ENCODE assay signal across 9 cellular contexts in the genomic region with DNA sequence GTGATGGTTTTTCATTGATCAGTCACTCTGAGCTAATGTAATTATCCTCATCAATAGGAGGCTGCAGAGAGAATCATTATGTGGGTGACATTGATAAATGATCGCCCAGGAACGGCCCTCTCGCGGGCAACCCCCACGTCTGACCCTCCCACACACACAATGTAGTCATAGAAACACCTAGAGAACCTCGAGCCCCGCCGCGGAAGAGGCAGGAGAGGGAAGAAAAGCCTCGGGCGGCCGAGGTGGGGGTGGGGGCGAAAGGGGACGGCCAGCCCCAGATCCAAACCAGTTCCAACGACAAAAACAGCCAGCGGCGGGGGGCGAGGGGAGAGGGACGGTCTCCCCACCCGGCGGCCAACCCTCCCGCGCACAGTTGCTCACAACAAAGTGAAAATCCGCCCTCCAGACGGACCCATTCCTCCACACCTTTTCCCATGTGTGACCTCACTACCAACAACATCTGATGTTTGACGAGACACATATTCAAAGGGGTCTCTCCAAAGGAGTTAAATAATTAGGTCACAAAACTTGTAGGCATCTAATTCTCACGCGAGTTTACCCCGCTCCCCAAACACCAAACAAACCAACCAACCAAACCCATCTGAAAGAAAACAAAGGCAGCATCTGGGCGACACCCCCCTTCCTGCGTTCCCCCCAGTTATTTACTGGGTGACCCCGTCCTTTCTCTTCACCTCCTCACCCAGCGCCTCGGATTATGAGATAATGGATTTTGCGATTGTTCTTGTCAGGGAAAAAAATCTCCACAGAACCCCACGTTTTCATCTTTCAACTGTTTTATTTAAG.
DNase-seq lines count a peak whose midpoint lies in the region; ATAC-seq, FAIRE-seq and TF ChIP-seq lines count a peak whose summit lies in the region.
"Had no signal": no experiment of that assay in that cellular context is flagged by ENCODE, and none has a peak within 500 bp of the region (broad histone marks: within the 10 kb centered on the region; RNA-seq: fewer than 3 reads in every experiment).

No MANE protein-coding gene starts in this region.

- BruUV-seq in HepG2 (replicated peaks; lab: Mats Ljungman, UMichigan) = no TSS peak

- no peak overlapping the region for H2AFZ ChIP-seq in HepG2 (ENCODE audit: low read length)

- H3K4me3 ChIP-seq in HUES6 (ENCODE audit: low read depth, low read length) (peak overlapping the region; percentile 58), bronchial epithelial cell (ENCODE audit: low read depth, low read length) (peak overlapping the region; percentile 20), HepG2 (replicated peaks in 1 of 3; ENCODE audit: insufficient read depth in 1 of 3, low read depth in 2 of 3, low read length in 3 of 3) (peak overlapping the region; percentile 1 to 52 (median 37); a peak in 4 of 6 replicates), testis (peak overlapping the region; percentile 0 to 9)

- H3K79me2 ChIP-seq in HepG2 (ENCODE audit: insufficient read depth, low read length) = no peaks in the 10 kb centered on the region

- no peak for FAIRE-seq in bronchial epithelial cell (lab: Jason Lieb, UNC)
- FAIRE-seq in HepG2 (lab: Jason Lieb, UNC) = no peak

- intact Hi-C loops in HepG2 (cut with micrococcal nuclease; ENCODE audit: unreplicated experiment) = no loop called here
- intact Hi-C loops in testis (cut with DNase I; ENCODE audit: low total_unique reads) = no loop called here

- peak; percentile 44; the same call in 2 of the 3 replicates for ATAC-seq in HepG2

- H3K4me1 ChIP-seq in HUES6 (ENCODE audit: control insufficient read depth, insufficient read depth, low read length) (peaks cover 55% of the 10 kb centered on the region), HepG2 (ENCODE audit: insufficient read depth, low read length) (peaks cover 23% of the 10 kb centered on the region), testis (no peaks in the 10 kb centered on the region)

- H3K4me2 ChIP-seq in HepG2 (ENCODE audit: low read depth, low read length) = peak overlapping the region; percentile 63

- H3K9ac ChIP-seq in HUES6 (ENCODE audit: low read length) = peak overlapping the region; percentile 43
- H3K9ac ChIP-seq in HepG2 (ENCODE audit: insufficient read depth, low read depth, low read length) = no peak overlapping the region

- no peak for TF ChIP-seq EP300 in HepG2 (IDR thresholded peaks at IDR 0.05; ENCODE audit: low read depth in 2 of 2, low read length in 2 of 2)
- TF ChIP-seq EP300 in HepG2 (CRISPR knock-in tag; IDR thresholded peaks at IDR 0.05; ENCODE audit: borderline replicate concordance) = no peak

- H4K20me1 ChIP-seq in HepG2 (ENCODE audit: insufficient read depth, low read length) = no peaks in the 10 kb centered on the region

- TF ChIP-seq POLR2A in HepG2 (IDR thresholded peaks at IDR 0.05; ENCODE audit: insufficient read depth in 1 of 2, low read depth in 2 of 2, low read length in 2 of 2) = no peak
- no peak for TF ChIP-seq POLR2A in testis (IDR thresholded peaks at IDR 0.05)

- H3K27me3 ChIP-seq in HUES6 (ENCODE audit: control insufficient read depth, insufficient read depth, low read length) (peaks cover 95% of the 10 kb centered on the region), bronchial epithelial cell (ENCODE audit: control insufficient read depth, insufficient read depth, low read length) (peaks cover 20% of the 10 kb centered on the region), HepG2 (ENCODE audit: control insufficient read depth in 1 of 2, insufficient read depth in 2 of 2, low read length in 2 of 2) (peaks cover 0 to 44% of the 10 kb centered on the region in 2 experiments; a peak in 4 of 5 replicates), testis (no peaks in the 10 kb centered on the region)

- H3K36me3 ChIP-seq in HUES6 (ENCODE audit: control insufficient read depth, insufficient read depth, low read length) (no peaks in the 10 kb centered on the region), bronchial epithelial cell (ENCODE audit: control insufficient read depth, insufficient read depth, low read length) (no peaks in the 10 kb centered on the region), HepG2 (replicated peaks in 1 of 2; ENCODE audit: control insufficient read depth in 1 of 2, insufficient read depth in 2 of 2, low read length in 2 of 2) (peaks cover 0 to 6% of the 10 kb centered on the region in 2 experiments; a peak in 1 of 5 replicates), testis (ENCODE audit: low read depth, missing control alignments) (no peaks in the 10 kb centered on the region)

- TF ChIP-seq RAD21 in HepG2 (CRISPR knock-in tag; IDR thresholded peaks at IDR 0.05) = no peak

- DNase-seq in bronchial epithelial cell (ENCODE audit: low read depth) (no peak), HepG2 (ENCODE audit: low spot score) (no peak), testis (peak; percentile 35), SHP77 treated with DMSO at 0.1 percent for 48 hours (lab: John Stamatoyannopoulos, UW) (no peak)
- DNase-seq in activated CD4-positive, alpha-beta T cell treated with anti-CD3 and anti-CD28 coated beads, Interleukin-2, amount 50 U/mL, for 1 hour = no peak
- DNase-seq in activated CD4-positive, CD25-positive, alpha-beta regulatory T cell (lab: John Stamatoyannopoulos, UW) = no peak
- DNase-seq: activated gamma-delta T cell, NCI-H1048 had no signal

- H3K9me3 ChIP-seq in HUES6 (ENCODE audit: control insufficient read depth, insufficient read depth, low read depth, low read length) (no peaks in the 10 kb centered on the region), HepG2 (ENCODE audit: low read length) (no peaks in the 10 kb centered on the region), testis (no peaks in the 10 kb centered on the region)

- WGBS in HepG2 (ENCODE audit: low lambda C conversion rate) = 12% methylated on average over 25 of the region's 36 CpGs
- WGBS in testis, 2 donors = 13 to 32% methylated on average over 36 of the region's 36 CpGs

- in situ Hi-C loops in HepG2 (cut with HindIII; ENCODE audit: extremely low pct_ligation_motif_present, low pct_unique_long_range_greater_than_20kb) = loop anchor here (25.0 kb wide), 1 partner anchor 1000 kb away; no protein-coding TSS in a partner anchor

- H3K27ac ChIP-seq in HUES6 (ENCODE audit: low read depth, low read length) = no peak overlapping the region
- H3K27ac ChIP-seq in HepG2 (ENCODE audit: extremely low read length, insufficient read depth, low read length) = no peak overlapping the region
- no peak overlapping the region for H3K27ac ChIP-seq in testis

- POLR2A ChIA-PET in HepG2 (lab: Yijun Ruan, JAX) = no interaction called here

- no peak for TF ChIP-seq CTCF in bronchial epithelial cell (IDR thresholded peaks at IDR 0.05; ENCODE audit: insufficient read depth, low read length, severe bottlenecking)
- TF ChIP-seq CTCF in HepG2 (CRISPR knock-in tag; IDR thresholded peaks at IDR 0.05) = no peak
- no peak for TF ChIP-seq CTCF in testis (IDR thresholded peaks at IDR 0.05)

- CTCF ChIA-PET in HepG2 (lab: Yijun Ruan, JAX; ENCODE audit: low intra/inter-chr PET ratio, low total read pairs) = no interaction called here

TF ChIP-seq in HepG2, 621 proteins besides CTCF, POLR2A, EP300 and RAD21:
- TF ChIP-seq U2AF2 (IDR thresholded peaks at IDR 0.05; ENCODE audit: low read depth, low read length) = no peak
- TF ChIP-seq ZNF260 (CRISPR knock-in tag; IDR thresholded peaks at IDR 0.05; ENCODE audit: borderline replicate concordance, low read depth) = no peak
- no peak for TF ChIP-seq KLF9 (CRISPR knock-in tag; IDR thresholded peaks at IDR 0.05; ENCODE audit: low read depth)

Comparison
In these comparisons a context has a peak if more than half of its experiments do, and no peak if none do; other contexts are left out.
1. H3K4me3 ChIP-seq: peak in every context shown above with its lines; median percentile 58 in HUES6; 37 in HepG2; 20 in bronchial epithelial cell; 4 in testis.